In genomic region chr2:26760991-26761390, GRCh38 we compare ENCODE assay signal across 4 cellular contexts. TPM values are rescaled to one million over a fixed set of nuclear protein-coding genes. Genes with fewer than 3 reads are reported as not detected.
"Had no signal": no experiment of that assay in that cellular context is flagged by ENCODE, and none has a peak within 500 bp of the region (broad histone marks: within the 10 kb centered on the region; RNA-seq: fewer than 3 reads in every experiment).

No MANE protein-coding gene starts in this region.

RNA-seq across cellular contexts. Expression of gene CENPA, which starts 24.9 kb away (rescaled TPM):
- total RNA-seq: psoas muscle, sigmoid colon, thoracic aorta, vagina had no signal
